Comparison of ENCODE assay signal across 23 cellular contexts in genomic region chr9:68963416-68963815, GRCh38. TPM values are rescaled to one million over a fixed set of nuclear protein-coding genes. Genes with fewer than 3 reads are reported as not detected.
"Had no signal": no experiment of that assay in that cellular context is flagged by ENCODE, and none has a peak within 500 bp of the region (broad histone marks: within the 10 kb centered on the region; RNA-seq: fewer than 3 reads in every experiment).

No MANE protein-coding gene starts in this region.

- H3K36me3 ChIP-seq: esophagus muscularis mucosa, gastroesophageal sphincter, left ventricle myocardium inferior, stomach, thoracic aorta had no signal

- H3K9me3 ChIP-seq: esophagus muscularis mucosa, gastroesophageal sphincter, left ventricle myocardium inferior, neutrophil, stomach, thoracic aorta had no signal

- ATAC-seq: gastroesophageal sphincter; naive thymus-derived CD8-positive, alpha-beta T cell; sciatic nerve had no signal

- H3K27ac ChIP-seq: epithelial cell of prostate, esophagus muscularis mucosa, gastroesophageal sphincter, neutrophil, skin epidermis, thoracic aorta had no signal

- DNase-seq: effector memory CD4-positive, alpha-beta T cell; glutamatergic neuron; immature natural killer cell; left ventricle myocardium inferior; midbrain; naive thymus-derived CD8-positive, alpha-beta T cell; posterior cingulate gyrus; stimulated activated CD4-positive, alpha-beta T cell treated with anti-CD3 and anti-CD28 coated beads, Interleukin-12 subunit alpha, Interleukin-12 subunit beta, amount 100 ng/mL, for 4 hours; stimulated activated naive CD4-positive, alpha-beta T cell; stomach; substantia nigra; trophoblast cell had no signal

- H3K4me3 ChIP-seq: esophagus muscularis mucosa, gastroesophageal sphincter, left ventricle myocardium inferior, lung, skin epidermis, stomach, thoracic aorta had no signal

- H3K4me1 ChIP-seq: esophagus muscularis mucosa, gastroesophageal sphincter had no signal

- H3K27me3 ChIP-seq: esophagus muscularis mucosa, gastroesophageal sphincter, neutrophil, stomach had no signal

RNA-seq across cellular contexts. Expression of gene PRKACG, which starts 50.5 kb away (rescaled TPM):
- total RNA-seq: esophagus muscularis mucosa; fibroblast of villous mesenchyme; gastroesophageal sphincter; left ventricle myocardium inferior; lung; naive thymus-derived CD8-positive, alpha-beta T cell; osteocyte; pulmonary artery endothelial cell; sciatic nerve; stomach; thoracic aorta had no signal
